16 cellular contexts compared by ENCODE assay signal in the genomic region with DNA sequence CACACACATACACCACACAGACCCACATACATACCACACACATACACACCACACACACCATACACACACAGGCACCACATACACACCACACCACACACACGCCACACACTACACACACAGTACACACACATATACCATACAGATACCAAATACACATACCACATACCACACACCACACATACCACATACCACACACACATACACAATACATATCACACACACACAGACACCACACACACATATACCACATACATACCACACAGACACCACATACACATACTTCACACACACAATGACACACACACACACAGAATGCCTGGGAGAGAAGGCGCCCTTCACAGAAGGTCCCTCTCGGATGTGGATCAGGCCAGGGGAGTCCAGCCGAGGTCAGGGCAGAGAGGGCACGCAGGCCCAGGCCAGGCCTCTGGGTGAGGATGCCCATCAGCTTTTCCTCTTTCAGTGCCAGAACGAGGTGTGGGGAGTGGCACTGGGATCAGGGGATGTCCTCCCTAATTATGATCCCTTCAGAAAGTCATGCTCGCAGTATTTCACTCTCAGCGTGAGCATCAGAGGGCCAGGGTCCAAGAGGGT.
"Had no signal": no experiment of that assay in that cellular context is flagged by ENCODE, and none has a peak within 500 bp of the region (broad histone marks: within the 10 kb centered on the region; RNA-seq: fewer than 3 reads in every experiment).

No MANE protein-coding gene starts in this region.

- H3K27me3 ChIP-seq: adrenal gland, esophagus muscularis mucosa, neutrophil, right lobe of liver, thyroid gland had no signal

- H3K27ac Mint-ChIP-seq: activated CD4-positive, alpha-beta T cell treated with anti-CD3 and anti-CD28 coated beads, Interleukin-2, amount 10 ng/mL, durations not matched to agents 24 days and 14 days; activated CD8-positive, alpha-beta T cell treated with anti-CD3 and anti-CD28 coated beads for 36 hours; naive thymus-derived CD4-positive, alpha-beta T cell; stimulated activated memory B cell treated with anti-CD40 and anti-IgM and Interleukin-4, amounts not matched to agents 10 μg/mL and 1 μg/mL and 100 μg/mL, for 72 hours had no signal

- H3K4me1 Mint-ChIP-seq: activated CD4-positive, alpha-beta T cell treated with anti-CD3 and anti-CD28 coated beads, Interleukin-2, amount 10 ng/mL, durations not matched to agents 24 days and 14 days; stimulated activated memory B cell treated with anti-CD40 and anti-IgM and Interleukin-4, amounts not matched to agents 10 μg/mL and 1 μg/mL and 100 μg/mL, for 72 hours had no signal

- H3K27me3 Mint-ChIP-seq: activated CD4-positive, alpha-beta T cell treated with anti-CD3 and anti-CD28 coated beads, Interleukin-2, amount 10 ng/mL, durations not matched to agents 24 days and 14 days; activated CD8-positive, alpha-beta T cell treated with anti-CD3 and anti-CD28 coated beads for 36 hours had no signal

- H3K27ac ChIP-seq: adrenal gland, esophagus muscularis mucosa, neutrophil, parathyroid adenoma, right lobe of liver, thyroid gland had no signal

- H3K4me2 ChIP-seq: smooth muscle cell had no signal

- H2AFZ ChIP-seq: parathyroid adenoma had no signal

- H3K4me1 ChIP-seq: adrenal gland, esophagus muscularis mucosa, parathyroid adenoma, right lobe of liver, thyroid gland had no signal

- H3K4me3 Mint-ChIP-seq: activated CD4-positive, alpha-beta T cell treated with anti-CD3 and anti-CD28 coated beads, Interleukin-2, amount 10 ng/mL, durations not matched to agents 24 days and 14 days; activated CD8-positive, alpha-beta T cell treated with anti-CD3 and anti-CD28 coated beads for 36 hours; naive thymus-derived CD4-positive, alpha-beta T cell; stimulated activated memory B cell treated with anti-CD40 and anti-IgM and Interleukin-4, amounts not matched to agents 10 μg/mL and 1 μg/mL and 100 μg/mL, for 72 hours had no signal

- H3K9me3 ChIP-seq: thyroid gland had no signal

- DNase-seq: activated CD4-positive, alpha-beta T cell treated with anti-CD3 and anti-CD28 coated beads, Interleukin-2, amount 10 ng/mL, durations not matched to agents 24 days and 14 days; activated CD8-positive, alpha-beta T cell treated with anti-CD3 and anti-CD28 coated beads for 36 hours; activated naive CD4-positive, alpha-beta T cell treated with anti-CD3 and anti-CD28 coated beads, Interleukin-2, amount 50 U/mL, for 16 hours; effector CD4-positive, alpha-beta T cell; mesendoderm; naive thymus-derived CD4-positive, alpha-beta T cell; stimulated activated CD4-positive, alpha-beta T cell treated with anti-CD3 and anti-CD28 coated beads, Interleukin-4, amount 100 ng/mL, for 24 hours; T1000; thyroid gland had no signal

- ATAC-seq: activated CD8-positive, alpha-beta T cell treated with anti-CD3 and anti-CD28 coated beads for 36 hours; naive thymus-derived CD4-positive, alpha-beta T cell; right lobe of liver; stimulated activated memory B cell treated with anti-CD40 and anti-IgM and Interleukin-4, amounts not matched to agents 10 μg/mL and 1 μg/mL and 100 μg/mL, for 72 hours had no signal

- H3K9ac ChIP-seq: parathyroid adenoma had no signal

- H3K4me3 ChIP-seq: adrenal gland, esophagus muscularis mucosa, right lobe of liver, smooth muscle cell, thyroid gland had no signal

- H3K36me3 ChIP-seq: adrenal gland, esophagus muscularis mucosa, neutrophil, right lobe of liver, thyroid gland had no signal
